In genomic region chr14:19801118-19801464, GRCh38 we compare ENCODE assay signal across 1 cellular context.
TF ChIP-seq lines count a peak whose summit lies in the region.

No MANE protein-coding gene starts in this region.

TF ChIP-seq in HepG2, 621 proteins besides CTCF, POLR2A, EP300 and RAD21:
- TF ChIP-seq, protein P1, sequence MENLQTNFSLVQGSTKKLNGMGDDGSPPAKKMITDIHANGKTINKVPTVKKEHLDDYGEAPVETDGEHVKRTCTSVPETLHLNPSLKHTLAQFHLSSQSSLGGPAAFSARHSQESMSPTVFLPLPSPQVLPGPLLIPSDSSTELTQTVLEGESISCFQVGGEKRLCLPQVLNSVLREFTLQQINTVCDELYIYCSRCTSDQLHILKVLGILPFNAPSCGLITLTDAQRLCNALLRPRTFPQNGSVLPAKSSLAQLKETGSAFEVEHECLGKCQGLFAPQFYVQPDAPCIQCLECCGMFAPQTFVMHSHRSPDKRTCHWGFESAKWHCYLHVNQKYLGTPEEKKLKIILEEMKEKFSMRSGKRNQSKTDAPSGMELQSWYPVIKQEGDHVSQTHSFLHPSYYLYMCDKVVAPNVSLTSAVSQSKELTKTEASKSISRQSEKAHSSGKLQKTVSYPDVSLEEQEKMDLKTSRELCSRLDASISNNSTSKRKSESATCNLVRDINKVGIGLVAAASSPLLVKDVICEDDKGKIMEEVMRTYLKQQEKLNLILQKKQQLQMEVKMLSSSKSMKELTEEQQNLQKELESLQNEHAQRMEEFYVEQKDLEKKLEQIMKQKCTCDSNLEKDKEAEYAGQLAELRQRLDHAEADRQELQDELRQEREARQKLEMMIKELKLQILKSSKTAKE (CRISPR knock-in tag; IDR thresholded peaks at IDR 0.05; ENCODE audit: borderline replicate concordance) = no peak
- TF ChIP-seq MTF1 (CRISPR knock-in tag; IDR thresholded peaks at IDR 0.05) (no peak), SATB2 (CRISPR knock-in tag; IDR thresholded peaks at IDR 0.05) (no peak), PHF8 (CRISPR knock-in tag; IDR thresholded peaks at IDR 0.05) (no peak), ARHGAP35 (CRISPR knock-in tag; IDR thresholded peaks at IDR 0.05; ENCODE audit: borderline replicate concordance) (no peak), ZSCAN12 (CRISPR knock-in tag; IDR thresholded peaks at IDR 0.05) (no peak), NR2F2 (IDR thresholded peaks at IDR 0.05; ENCODE audit: borderline replicate concordance, low read depth) (no peak), IRF2 (CRISPR knock-in tag; IDR thresholded peaks at IDR 0.05) (no peak), ZNF431 (CRISPR knock-in tag; IDR thresholded peaks at IDR 0.05; ENCODE audit: borderline replicate concordance, low read depth) (no peak), ZNF792 (CRISPR knock-in tag; IDR thresholded peaks at IDR 0.05) (no peak), NFE2L2 (IDR thresholded peaks at IDR 0.05; ENCODE audit: low read length) (no peak)
- TF ChIP-seq, protein P2, sequence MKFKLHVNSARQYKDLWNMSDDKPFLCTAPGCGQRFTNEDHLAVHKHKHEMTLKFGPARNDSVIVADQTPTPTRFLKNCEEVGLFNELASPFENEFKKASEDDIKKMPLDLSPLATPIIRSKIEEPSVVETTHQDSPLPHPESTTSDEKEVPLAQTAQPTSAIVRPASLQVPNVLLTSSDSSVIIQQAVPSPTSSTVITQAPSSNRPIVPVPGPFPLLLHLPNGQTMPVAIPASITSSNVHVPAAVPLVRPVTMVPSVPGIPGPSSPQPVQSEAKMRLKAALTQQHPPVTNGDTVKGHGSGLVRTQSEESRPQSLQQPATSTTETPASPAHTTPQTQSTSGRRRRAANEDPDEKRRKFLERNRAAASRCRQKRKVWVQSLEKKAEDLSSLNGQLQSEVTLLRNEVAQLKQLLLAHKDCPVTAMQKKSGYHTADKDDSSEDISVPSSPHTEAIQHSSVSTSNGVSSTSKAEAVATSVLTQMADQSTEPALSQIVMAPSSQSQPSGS (CRISPR knock-in tag; IDR thresholded peaks at IDR 0.05) = no peak
- TF ChIP-seq, protein P3, sequence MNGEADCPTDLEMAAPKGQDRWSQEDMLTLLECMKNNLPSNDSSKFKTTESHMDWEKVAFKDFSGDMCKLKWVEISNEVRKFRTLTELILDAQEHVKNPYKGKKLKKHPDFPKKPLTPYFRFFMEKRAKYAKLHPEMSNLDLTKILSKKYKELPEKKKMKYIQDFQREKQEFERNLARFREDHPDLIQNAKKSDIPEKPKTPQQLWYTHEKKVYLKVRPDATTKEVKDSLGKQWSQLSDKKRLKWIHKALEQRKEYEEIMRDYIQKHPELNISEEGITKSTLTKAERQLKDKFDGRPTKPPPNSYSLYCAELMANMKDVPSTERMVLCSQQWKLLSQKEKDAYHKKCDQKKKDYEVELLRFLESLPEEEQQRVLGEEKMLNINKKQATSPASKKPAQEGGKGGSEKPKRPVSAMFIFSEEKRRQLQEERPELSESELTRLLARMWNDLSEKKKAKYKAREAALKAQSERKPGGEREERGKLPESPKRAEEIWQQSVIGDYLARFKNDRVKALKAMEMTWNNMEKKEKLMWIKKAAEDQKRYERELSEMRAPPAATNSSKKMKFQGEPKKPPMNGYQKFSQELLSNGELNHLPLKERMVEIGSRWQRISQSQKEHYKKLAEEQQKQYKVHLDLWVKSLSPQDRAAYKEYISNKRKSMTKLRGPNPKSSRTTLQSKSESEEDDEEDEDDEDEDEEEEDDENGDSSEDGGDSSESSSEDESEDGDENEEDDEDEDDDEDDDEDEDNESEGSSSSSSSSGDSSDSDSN (CRISPR knock-in tag; IDR thresholded peaks at IDR 0.05) = no peak
- TF ChIP-seq, protein P4, sequence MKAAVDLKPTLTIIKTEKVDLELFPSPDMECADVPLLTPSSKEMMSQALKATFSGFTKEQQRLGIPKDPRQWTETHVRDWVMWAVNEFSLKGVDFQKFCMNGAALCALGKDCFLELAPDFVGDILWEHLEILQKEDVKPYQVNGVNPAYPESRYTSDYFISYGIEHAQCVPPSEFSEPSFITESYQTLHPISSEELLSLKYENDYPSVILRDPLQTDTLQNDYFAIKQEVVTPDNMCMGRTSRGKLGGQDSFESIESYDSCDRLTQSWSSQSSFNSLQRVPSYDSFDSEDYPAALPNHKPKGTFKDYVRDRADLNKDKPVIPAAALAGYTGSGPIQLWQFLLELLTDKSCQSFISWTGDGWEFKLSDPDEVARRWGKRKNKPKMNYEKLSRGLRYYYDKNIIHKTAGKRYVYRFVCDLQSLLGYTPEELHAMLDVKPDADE (CRISPR knock-in tag; IDR thresholded peaks at IDR 0.05) = no peak
